Comparison of ENCODE assay signal across 11 cellular contexts in the genomic region with DNA sequence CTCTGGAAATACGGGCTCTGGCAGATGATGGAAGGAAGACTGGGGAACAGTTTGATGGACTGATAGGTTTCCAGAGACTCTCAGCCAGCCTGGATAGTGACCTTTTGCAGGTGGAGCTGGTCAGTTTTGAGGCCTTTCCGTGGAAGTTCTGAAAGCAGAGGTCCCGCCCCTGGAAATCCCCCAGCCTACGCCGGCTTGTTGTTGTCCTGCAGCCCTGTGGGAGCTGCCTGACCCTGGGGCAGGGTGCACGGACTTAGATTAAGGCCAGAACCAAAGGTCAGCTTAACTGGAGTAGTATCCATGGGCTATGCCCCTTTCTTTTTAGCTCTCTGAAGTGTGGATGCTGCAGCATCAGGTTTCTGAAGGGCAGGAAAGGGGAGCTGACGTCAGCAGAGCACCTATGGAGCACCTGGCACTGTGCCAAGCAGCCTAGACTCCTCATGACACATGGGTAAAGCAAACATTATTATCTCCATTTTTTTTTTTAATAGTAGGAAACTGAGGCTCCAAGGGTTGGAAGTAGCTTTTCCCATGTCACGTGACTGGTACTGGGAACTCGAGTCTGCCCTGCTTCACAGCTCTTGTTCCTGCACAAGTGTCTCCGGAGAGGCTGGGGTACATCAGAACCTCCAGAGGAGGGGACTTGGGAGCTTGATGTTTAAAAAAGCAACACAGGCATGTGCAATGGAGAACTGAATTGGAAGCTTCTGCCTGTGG. TPM values are rescaled to one million over a fixed set of nuclear protein-coding genes. Genes with fewer than 3 reads are reported as not detected.
A peak's percentile ranks its signal among the peaks of the same experiment; 100 is the strongest.
DNase-seq lines count a peak whose midpoint lies in the region; TF ChIP-seq lines count a peak whose summit lies in the region.
"Had no signal": no experiment of that assay in that cellular context is flagged by ENCODE, and none has a peak within 500 bp of the region (broad histone marks: within the 10 kb centered on the region; RNA-seq: fewer than 3 reads in every experiment).

No MANE protein-coding gene starts in this region.

- CTCF ChIA-PET in activated CD4-positive, alpha-beta T cell treated with anti-CD3 and anti-CD28 coated beads, Interleukin-2, amount 10 ng/mL, durations not matched to agents 7 days and 5 days (lab: Charles Lee), result interaction anchor here (0.6 to 3.4 kb wide), 10 partner anchors 9 to 38 kb away, joined by 3 to 20 read pairs (median 4); no protein-coding TSS in a partner anchor

- no peaks in the 10 kb centered on the region for H3K9me3 ChIP-seq in stomach
- H3K9me3 ChIP-seq: thoracic aorta had no signal

- H3K27me3 Mint-ChIP-seq in activated CD4-positive, alpha-beta T cell treated with anti-CD3 and anti-CD28 coated beads, Interleukin-2, amount 10 ng/mL, durations not matched to agents 7 days and 5 days, result peaks cover 3% of the 10 kb centered on the region

- H3K9me3 Mint-ChIP-seq in activated CD4-positive, alpha-beta T cell treated with anti-CD3 and anti-CD28 coated beads, Interleukin-2, amount 10 ng/mL, durations not matched to agents 7 days and 5 days, result no peaks in the 10 kb centered on the region
- H3K9me3 Mint-ChIP-seq: activated naive CD8-positive, alpha-beta T cell treated with anti-CD3 and anti-CD28 coated beads, Interleukin-2, amount 10 ng/mL, durations not matched to agents 7 days and 5 days had no signal

- H3K4me1 ChIP-seq in stomach, result peaks cover 6 to 40% (median 9%) of the 10 kb centered on the region in 4 donors

- no peak overlapping the region for H3K27ac ChIP-seq in stomach
- H3K27ac ChIP-seq: thoracic aorta had no signal

- POLR2A ChIA-PET in activated CD4-positive, alpha-beta T cell treated with anti-CD3 and anti-CD28 coated beads, Interleukin-2, amount 10 ng/mL, durations not matched to agents 7 days and 5 days (lab: Charles Lee), result interaction anchor here (0.6 kb wide), 1 partner anchor 105 kb away, joined by 3 read pairs; a partner anchor contains a TSS

- H3K36me3 Mint-ChIP-seq in activated CD4-positive, alpha-beta T cell treated with anti-CD3 and anti-CD28 coated beads, Interleukin-2, amount 10 ng/mL, durations not matched to agents 7 days and 5 days (ENCODE audit: low read depth), result no peaks in the 10 kb centered on the region
- H3K36me3 Mint-ChIP-seq: activated naive CD8-positive, alpha-beta T cell treated with anti-CD3 and anti-CD28 coated beads, Interleukin-2, amount 10 ng/mL, durations not matched to agents 7 days and 5 days had no signal

- TF ChIP-seq CTCF in stomach (IDR thresholded peaks at IDR 0.05), result no peak

- peaks cover 31% of the 10 kb centered on the region for H3K4me1 Mint-ChIP-seq in activated CD4-positive, alpha-beta T cell treated with anti-CD3 and anti-CD28 coated beads, Interleukin-2, amount 10 ng/mL, durations not matched to agents 7 days and 5 days

- H3K4me3 Mint-ChIP-seq in activated CD4-positive, alpha-beta T cell treated with anti-CD3 and anti-CD28 coated beads, Interleukin-2, amount 10 ng/mL, durations not matched to agents 7 days and 5 days, result no peak overlapping the region
- H3K4me3 Mint-ChIP-seq: activated naive CD8-positive, alpha-beta T cell treated with anti-CD3 and anti-CD28 coated beads, Interleukin-2, amount 10 ng/mL, durations not matched to agents 7 days and 5 days had no signal

- no peak overlapping the region for H3K4me3 ChIP-seq in stomach
- H3K4me3 ChIP-seq: thoracic aorta had no signal

- intact Hi-C loops in stomach (cut with DNase I; ENCODE audit: low total_unique reads), result no loop called here

- 47 to 62% (median 51%) methylated on average over 6 to 10 of the region's 10 CpGs for WGBS in stomach, 5 donors

- H3K27me3 ChIP-seq in stomach, result no peaks in the 10 kb centered on the region

- H3K36me3 ChIP-seq in stomach, result no peaks in the 10 kb centered on the region
- H3K36me3 ChIP-seq: thoracic aorta had no signal

- DNase-seq in SIG-M5 treated with dmso at 0.1 percent for 504 hours (lab: John Stamatoyannopoulos, UW; ENCODE audit: unreplicated experiment) (peak; percentile 74), SIG-M5 (lab: John Stamatoyannopoulos, UW) (no peak), NCI-H2171 treated with DMSO at 0.1 percent for 48 hours (lab: John Stamatoyannopoulos, UW) (peak; percentile 91), cerebellar cortex (ENCODE audit: low spot score) (peak; percentile 65), stomach (peak; percentile 73), GM19240 (ENCODE audit: insufficient read length, low spot score) (no peak), pons (ENCODE audit: low spot score) (no peak)
- no peak for DNase-seq in activated CD4-positive, alpha-beta T cell treated with anti-CD3 and anti-CD28 coated beads, Interleukin-2, amount 10 ng/mL, durations not matched to agents 7 days and 5 days
- DNase-seq: activated naive CD8-positive, alpha-beta T cell treated with anti-CD3 and anti-CD28 coated beads, Interleukin-2, amount 10 ng/mL, durations not matched to agents 7 days and 5 days; Karpas-422 had no signal

- TF ChIP-seq EP300 in stomach (IDR thresholded peaks at IDR 0.05), result no peak

- no peak overlapping the region for H3K27ac Mint-ChIP-seq in activated CD4-positive, alpha-beta T cell treated with anti-CD3 and anti-CD28 coated beads, Interleukin-2, amount 10 ng/mL, durations not matched to agents 7 days and 5 days
- H3K27ac Mint-ChIP-seq: activated naive CD8-positive, alpha-beta T cell treated with anti-CD3 and anti-CD28 coated beads, Interleukin-2, amount 10 ng/mL, durations not matched to agents 7 days and 5 days had no signal

- TF ChIP-seq POLR2A in stomach (IDR thresholded peaks at IDR 0.05), result no peak

RNA-seq across cellular contexts. Expression of a gene that starts 38.5 kb away (rescaled TPM):
- total RNA-seq in stomach, result 10 to 100 TPM in 3 of 5 donors, 1 to 10 TPM in 2; 1.2 to 33.3 (median 13.6) TPM
- polyA plus RNA-seq in stomach, result 10 to 100 TPM in 1 of 3 donors, 1 to 10 TPM in 2; 4.3 to 10.4 (median 6.4) TPM
- 10 to 100 TPM; 20.3 to 24.9 TPM for total RNA-seq in activated CD4-positive, alpha-beta T cell treated with anti-CD3 and anti-CD28 coated beads, Interleukin-2, amount 10 ng/mL, durations not matched to agents 7 days and 5 days

Comparison
In these comparisons a context has a peak if more than half of its experiments do, and no peak if none do; other contexts are left out.
1. DNase-seq: peak in SIG-M5 treated with dmso at 0.1 percent for 504 hours (single experiment), NCI-H2171 treated with DMSO at 0.1 percent for 48 hours (single experiment), cerebellar cortex (single experiment) and stomach (single experiment); none in SIG-M5 (single experiment), activated CD4-positive, alpha-beta T cell treated with anti-CD3 and anti-CD28 coated beads, Interleukin-2, amount 10 ng/mL, durations not matched to agents 7 days and 5 days (single experiment), GM19240 (single experiment) and pons (single experiment).